ENCODE assay signal across 21 cellular contexts in the genomic region with DNA sequence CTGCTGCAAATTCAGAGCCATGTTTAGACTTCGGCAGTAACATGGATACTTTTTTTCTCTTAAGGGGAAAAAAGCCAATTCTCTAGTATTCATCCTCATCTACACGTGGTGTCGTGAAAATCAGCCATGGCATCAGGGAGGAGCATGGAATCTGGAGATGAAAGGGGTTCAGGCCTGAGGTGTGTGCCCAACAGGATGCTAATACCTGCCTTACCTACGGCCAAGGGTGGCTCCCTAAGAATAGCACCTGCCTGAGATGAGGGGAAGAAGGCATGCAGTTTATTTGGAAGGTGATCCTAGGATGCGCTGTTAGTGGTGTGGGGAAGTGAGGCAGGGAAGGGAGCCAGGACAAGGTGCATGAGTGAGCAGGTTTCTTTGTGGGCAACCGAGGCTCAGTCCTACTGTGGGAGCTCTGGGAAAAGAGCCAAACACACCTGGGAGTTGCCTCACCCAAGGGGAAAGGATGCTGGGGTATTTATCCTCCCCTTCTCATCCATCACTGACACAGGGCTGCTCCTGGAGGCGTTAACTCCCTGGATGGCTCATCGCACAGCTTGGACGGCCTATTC.
"Had no signal": no experiment of that assay in that cellular context is flagged by ENCODE, and none has a peak within 500 bp of the region (broad histone marks: within the 10 kb centered on the region; RNA-seq: fewer than 3 reads in every experiment).

No MANE protein-coding gene starts in this region.

- ATAC-seq: effector memory CD8-positive, alpha-beta T cell; gastroesophageal sphincter; left lung; lower lobe of right lung; natural killer cell treated with Interleukin-12 subunit alpha and Interleukin-12 subunit beta and Interleukin-15 and Interleukin-18, amount 100 ng/mL, for 72 hours; upper lobe of right lung had no signal

- H3K27ac ChIP-seq: epithelial cell of prostate, esophagus muscularis mucosa, gastroesophageal sphincter, left lung, lower lobe of right lung, neural progenitor cell, ovary, right atrium auricular region, suprapubic skin, tibial artery, upper lobe of right lung, vagina had no signal

- H3K4me3 ChIP-seq: esophagus muscularis mucosa, gastroesophageal sphincter, left lung, lower lobe of right lung, neural progenitor cell, ovary, right atrium auricular region, suprapubic skin, tibial artery, upper lobe of right lung, vagina had no signal

- H3K27me3 ChIP-seq: left lung, neural progenitor cell, ovary, right atrium auricular region, upper lobe of right lung, vagina had no signal

- H3K36me3 ChIP-seq: esophagus muscularis mucosa, gastroesophageal sphincter, left lung, lower lobe of right lung, neural progenitor cell, ovary, right atrium auricular region, suprapubic skin, tibial artery, upper lobe of right lung, vagina had no signal

- DNase-seq: effector memory CD8-positive, alpha-beta T cell; hippocampal formation; islet precursor cell; left lung; lower lobe of right lung; midbrain; nucleus accumbens; ovary; small intestine; stimulated activated CD4-positive, alpha-beta T cell treated with anti-CD3 and anti-CD28 coated beads, Interleukin-12 subunit alpha, Interleukin-12 subunit beta, amount 100 ng/mL, for 4 hours; stimulated activated naive CD4-positive, alpha-beta T cell treated with Interleukin-2 at 50 U/mL for 16 hours had no signal

- H3K4me1 ChIP-seq: esophagus muscularis mucosa, gastroesophageal sphincter, left lung, lower lobe of right lung, neural progenitor cell, right atrium auricular region, suprapubic skin, tibial artery, upper lobe of right lung, vagina had no signal

- H3K9me3 ChIP-seq: esophagus muscularis mucosa, gastroesophageal sphincter, left lung, lower lobe of right lung, ovary, right atrium auricular region, suprapubic skin, tibial artery, upper lobe of right lung, vagina had no signal
